In the genomic region with DNA sequence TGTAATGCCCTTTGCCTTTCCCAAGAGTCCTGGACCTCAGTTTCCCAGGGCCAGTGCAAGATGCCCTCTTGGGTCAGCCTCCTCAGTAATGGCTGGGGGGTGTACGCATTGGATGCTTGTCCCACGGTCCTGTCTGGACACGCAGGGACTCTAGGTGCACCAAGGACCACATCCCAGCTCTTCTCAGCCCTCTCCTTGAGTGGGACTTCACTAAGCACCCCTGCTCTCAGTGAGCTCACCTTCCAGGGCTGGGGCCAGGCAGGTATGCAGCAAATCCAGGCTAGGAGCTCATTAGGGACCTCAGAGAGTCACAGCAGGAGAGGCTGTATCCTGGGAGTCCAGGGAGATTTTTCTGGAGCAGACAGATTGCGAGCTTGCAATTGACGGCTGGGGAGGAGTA, we compare ENCODE assay signal across 19 cellular contexts. TPM values are rescaled to one million over a fixed set of nuclear protein-coding genes. Genes with fewer than 3 reads are reported as not detected.
DNase-seq lines count a peak whose midpoint lies in the region; ATAC-seq and TF ChIP-seq lines count a peak whose summit lies in the region.
"Had no signal": no experiment of that assay in that cellular context is flagged by ENCODE, and none has a peak within 500 bp of the region (broad histone marks: within the 10 kb centered on the region; RNA-seq: fewer than 3 reads in every experiment).

No MANE protein-coding gene starts in this region.

- ATAC-seq in heart right ventricle (no peak), RWPE2 (ENCODE audit: low read depth) (no peak), HG03469 (IDR thresholded peaks at IDR 0.05; ENCODE audit: unreplicated experiment) (no peak)
- ATAC-seq: HCT116 had no signal

- no peaks in the 10 kb centered on the region for H3K27me3 ChIP-seq in heart right ventricle
- no peaks in the 10 kb centered on the region for H3K27me3 ChIP-seq in RWPE2 (ENCODE audit: insufficient read depth, poor library complexity, severe bottlenecking)
- no peaks in the 10 kb centered on the region for H3K27me3 ChIP-seq in hepatocyte
- H3K27me3 ChIP-seq: BE2C had no signal

- TF ChIP-seq CTCF in heart right ventricle (IDR thresholded peaks at IDR 0.05) (no peak), RWPE2 (IDR thresholded peaks at IDR 0.05; ENCODE audit: poor library complexity, severe bottlenecking) (no peak), hepatocyte (IDR thresholded peaks at IDR 0.05; ENCODE audit: poor library complexity) (no peak)

- H2AFZ ChIP-seq in hepatocyte, result no peak overlapping the region

- H3K36me3 ChIP-seq in heart right ventricle (peaks cover 0 to 100% (median 73%) of the 10 kb centered on the region in 9 donors), RWPE2 (ENCODE audit: low read depth) (peaks cover 80% of the 10 kb centered on the region), hepatocyte (replicated peaks; ENCODE audit: insufficient read depth, low read depth) (no peaks in the 10 kb centered on the region)

- H3K9me3 ChIP-seq in heart right ventricle (no peaks in the 10 kb centered on the region), RWPE2 (ENCODE audit: severe bottlenecking) (no peaks in the 10 kb centered on the region), hepatocyte (ENCODE audit: low read depth) (no peaks in the 10 kb centered on the region)
- H3K9me3 ChIP-seq: BE2C had no signal

- no peaks in the 10 kb centered on the region for H3K79me2 ChIP-seq in hepatocyte

- no peak overlapping the region for H3K4me2 ChIP-seq in hepatocyte

- no peak overlapping the region for H3K4me3 ChIP-seq in heart right ventricle
- no peak overlapping the region for H3K4me3 ChIP-seq in RWPE2 (ENCODE audit: severe bottlenecking)
- H3K4me3 ChIP-seq in hepatocyte, result no peak overlapping the region

- 96 to 97% methylated on average over 5 of the region's 5 CpGs for WGBS in heart right ventricle, 2 donors
- 95% methylated on average over 5 of the region's 5 CpGs for WGBS in hepatocyte (ENCODE audit: low lambda C conversion rate, missing lambda C conversion rate)

- H3K27ac ChIP-seq in heart right ventricle (no peak overlapping the region), RWPE2 (ENCODE audit: poor library complexity, severe bottlenecking) (no peak overlapping the region), hepatocyte (no peak overlapping the region)

- H4K20me1 ChIP-seq in hepatocyte (ENCODE audit: insufficient read depth, poor library complexity, severe bottlenecking), result no peaks in the 10 kb centered on the region

- H3K4me1 ChIP-seq in heart right ventricle (peaks cover 0 to 25% (median 0%) of the 10 kb centered on the region in 9 donors), RWPE2 (ENCODE audit: insufficient read depth, poor library complexity, severe bottlenecking) (no peaks in the 10 kb centered on the region), hepatocyte (ENCODE audit: insufficient read depth) (peaks cover 20% of the 10 kb centered on the region)
- H3K4me1 ChIP-seq: BE2C had no signal

- intact Hi-C loops in cardiac septum (cut with DNase I), result no loop called here
- intact Hi-C loops in heart right ventricle (cut with DNase I), result loop anchor here in 3 of 10 donors (10.0 kb wide), 2 partner anchors 86 to 144 kb away; no protein-coding TSS in a partner anchor

- DNase-seq in cardiac septum (ENCODE audit: low spot score), result peak; percentile 59
- no peak for DNase-seq in heart right ventricle
- DNase-seq in RWPE2 (ENCODE audit: low spot score), result peak; percentile 42
- peak; percentile 45 for DNase-seq in mesenteric fat pad (ENCODE audit: low spot score)
- DNase-seq in hepatocyte (ENCODE audit: low spot score), result no peak
- DNase-seq: ACHN; BE2C; C1 segment of cervical spinal cord; CD4-positive, CD25-positive, alpha-beta regulatory T cell; CD8-positive, alpha-beta memory T cell; COR-L47; DMS153; DMS79; GDM1; GOT3; H7; HFFc6 had no signal

- H3K9me2 ChIP-seq in hepatocyte (replicated peaks; ENCODE audit: insufficient read depth), result no peaks in the 10 kb centered on the region

RNA-seq across cellular contexts. Expression of gene MACROH2A1, which starts 59.8 kb away (rescaled TPM):
- total RNA-seq in cardiac septum, result 112 TPM
- total RNA-seq in heart right ventricle, result 100 to 1,000 TPM in 4 of 10 donors, 10 to 100 TPM in 6; 80.0 to 125 (median 98.0) TPM
- polyA plus RNA-seq in heart right ventricle, result 100 to 1,000 TPM; 124 to 152 TPM
- total RNA-seq in mesenteric fat pad, result 170 TPM
- 304 and 311 TPM in 2 replicates for total RNA-seq in hepatocyte
- polyA plus RNA-seq in hepatocyte, result 180 and 198 TPM in 2 replicates

Comparison
In these comparisons a context has a peak if more than half of its experiments do, and no peak if none do; other contexts are left out.
1. DNase-seq: peak in cardiac septum (single experiment), RWPE2 (single experiment) and mesenteric fat pad (single experiment); none in heart right ventricle (0 of 2) and hepatocyte (single experiment).